In genomic region chr12:27542628-27543027, GRCh38 we compare ENCODE assay signal across 12 cellular contexts. TPM values are rescaled to one million over a fixed set of nuclear protein-coding genes. Genes with fewer than 3 reads are reported as not detected.
A peak's percentile ranks its signal among the peaks of the same experiment; 100 is the strongest.
DNase-seq lines count a peak whose midpoint lies in the region; ATAC-seq, FAIRE-seq and TF ChIP-seq lines count a peak whose summit lies in the region.
"Had no signal": no experiment of that assay in that cellular context is flagged by ENCODE, and none has a peak within 500 bp of the region (broad histone marks: within the 10 kb centered on the region; RNA-seq: fewer than 3 reads in every experiment).

No MANE protein-coding gene starts in this region.

- no peak for TF ChIP-seq POLR2A in transverse colon (IDR thresholded peaks at IDR 0.05)

- H3K27ac ChIP-seq in keratinocyte (ENCODE audit: control insufficient read depth, insufficient read depth, low read length) (peak overlapping the region; percentile 83), transverse colon (peak overlapping the region; percentile 22 to 36 (median 33))

- H3K4me3 Mint-ChIP-seq in activated CD8-positive, alpha-beta T cell treated with anti-CD3 and anti-CD28 coated beads for 36 hours = no peak overlapping the region
- H3K4me3 Mint-ChIP-seq in endothelial cell (ENCODE audit: unreplicated experiment) = no peak overlapping the region
- H3K4me3 Mint-ChIP-seq: activated naive CD4-positive, alpha-beta T cell treated with anti-CD3 and anti-CD28 coated beads for 36 hours had no signal

- no peak overlapping the region for H3K27ac Mint-ChIP-seq in activated CD8-positive, alpha-beta T cell treated with anti-CD3 and anti-CD28 coated beads for 36 hours
- no peak overlapping the region for H3K27ac Mint-ChIP-seq in endothelial cell (ENCODE audit: unreplicated experiment)
- H3K27ac Mint-ChIP-seq: activated naive CD4-positive, alpha-beta T cell treated with anti-CD3 and anti-CD28 coated beads for 36 hours had no signal

- no peaks in the 10 kb centered on the region for H3K4me1 Mint-ChIP-seq in activated CD8-positive, alpha-beta T cell treated with anti-CD3 and anti-CD28 coated beads for 36 hours (ENCODE audit: low read depth)
- peaks cover 39% of the 10 kb centered on the region for H3K4me1 Mint-ChIP-seq in endothelial cell (ENCODE audit: unreplicated experiment)

- peak overlapping the region; percentile 89 for H3K4me2 ChIP-seq in keratinocyte (ENCODE audit: control insufficient read depth, extremely low read depth, insufficient read depth, low read depth, low read length)

- intact Hi-C loops in transverse colon (cut with DNase I; ENCODE audit: low total_unique reads) = no loop called here
- intact Hi-C loops in activated CD8-positive, alpha-beta T cell treated with anti-CD3 and anti-CD28 coated beads for 36 hours (cut with micrococcal nuclease) = no loop called here

- no peak for TF ChIP-seq CTCF in bronchial epithelial cell (IDR thresholded peaks at IDR 0.05; ENCODE audit: insufficient read depth, low read length, severe bottlenecking)
- TF ChIP-seq CTCF in keratinocyte (optimal IDR thresholded peaks at IDR 0.05 in 1 of 3, IDR thresholded peaks at IDR 0.05 in 1 of 3, conservative IDR thresholded peaks at IDR 0.05 in 1 of 3; ENCODE audit: extremely low read depth in 1 of 3, insufficient read depth in 2 of 3, low read length in 3 of 3) = no peak
- TF ChIP-seq CTCF in transverse colon (IDR thresholded peaks at IDR 0.05) = no peak
- no peak for TF ChIP-seq CTCF in activated CD8-positive, alpha-beta T cell treated with anti-CD3 and anti-CD28 coated beads for 36 hours (IDR thresholded peaks at IDR 0.05)
- no peak for TF ChIP-seq CTCF in endothelial cell (IDR thresholded peaks at IDR 0.05; ENCODE audit: unreplicated experiment)

- peak; percentile 71 for DNase-seq in HTR-8/SVneo (ENCODE audit: insufficient read length, low spot score)
- DNase-seq in bronchial epithelial cell (ENCODE audit: low read depth) = peak; percentile 93
- peak; percentile 69 for DNase-seq in keratinocyte (ENCODE audit: low read depth, low spot score)
- DNase-seq in transverse colon = no peak
- no peak for DNase-seq in activated CD8-positive, alpha-beta T cell treated with anti-CD3 and anti-CD28 coated beads for 36 hours
- DNase-seq in C1 segment of cervical spinal cord (lab: John Stamatoyannopoulos, UW) = no peak
- no peak for DNase-seq in endothelial cell (ENCODE audit: low spot score)
- DNase-seq: activated CD4-positive, alpha-beta T cell treated with anti-CD3 and anti-CD28 coated beads for 48 hours; activated naive CD4-positive, alpha-beta T cell treated with anti-CD3 and anti-CD28 coated beads for 36 hours; NCI-H345 had no signal

- H3K27me3 Mint-ChIP-seq in activated CD8-positive, alpha-beta T cell treated with anti-CD3 and anti-CD28 coated beads for 36 hours = peaks cover 9% of the 10 kb centered on the region
- H3K27me3 Mint-ChIP-seq in endothelial cell (ENCODE audit: unreplicated experiment) = no peaks in the 10 kb centered on the region

- H3K4me1 ChIP-seq in keratinocyte (ENCODE audit: control insufficient read depth, extremely low read depth, insufficient read depth, low read length) (peaks cover 63% of the 10 kb centered on the region), transverse colon (peaks cover 7 to 37% (median 13%) of the 10 kb centered on the region in 4 donors)

- H3K27me3 ChIP-seq in bronchial epithelial cell (ENCODE audit: control insufficient read depth, insufficient read depth, low read length) = no peaks in the 10 kb centered on the region
- H3K27me3 ChIP-seq in keratinocyte (ENCODE audit: control insufficient read depth, extremely low read depth, insufficient read depth, low read length) = no peaks in the 10 kb centered on the region
- H3K27me3 ChIP-seq in transverse colon = no peaks in the 10 kb centered on the region

- dilution Hi-C loops in keratinocyte (cut with MboI; ENCODE audit: extremely low pct_ligation_motif_present, low sequenced_read_pairs) = no loop called here

- no peaks in the 10 kb centered on the region for H3K9me1 ChIP-seq in keratinocyte (ENCODE audit: control insufficient read depth, extremely low read depth, insufficient read depth, low read length)

- ATAC-seq in HG02623 (IDR thresholded peaks at IDR 0.05; ENCODE audit: unreplicated experiment) = no peak
- ATAC-seq in activated CD8-positive, alpha-beta T cell treated with anti-CD3 and anti-CD28 coated beads for 36 hours = no peak

- FAIRE-seq in HTR-8/SVneo (lab: Jason Lieb, UNC) = peak; percentile 96
- no peak for FAIRE-seq in bronchial epithelial cell (lab: Jason Lieb, UNC)
- FAIRE-seq in keratinocyte (lab: Jason Lieb, UNC) = peak; percentile 92

- H4K20me1 ChIP-seq in keratinocyte (ENCODE audit: control insufficient read depth, extremely low read depth, insufficient read depth, low read length) = no peaks in the 10 kb centered on the region

- H3K9me3 Mint-ChIP-seq in activated CD8-positive, alpha-beta T cell treated with anti-CD3 and anti-CD28 coated beads for 36 hours = no peaks in the 10 kb centered on the region
- H3K9me3 Mint-ChIP-seq in endothelial cell (ENCODE audit: unreplicated experiment) = no peaks in the 10 kb centered on the region
- H3K9me3 Mint-ChIP-seq: activated naive CD4-positive, alpha-beta T cell treated with anti-CD3 and anti-CD28 coated beads for 36 hours had no signal

- H2AFZ ChIP-seq in keratinocyte (ENCODE audit: control insufficient read depth, low read length) = no peak overlapping the region

- CTCF ChIA-PET in activated CD8-positive, alpha-beta T cell treated with anti-CD3 and anti-CD28 coated beads for 36 hours (lab: Charles Lee) = interaction anchor here (2.5 kb wide), 1 partner anchor 107 kb away, joined by 6 read pairs; no protein-coding TSS in a partner anchor

- H3K4me3 ChIP-seq in bronchial epithelial cell (ENCODE audit: low read depth, low read length) (no peak overlapping the region), keratinocyte (ENCODE audit: control insufficient read depth in 2 of 3, extremely low read depth in 1 of 3, insufficient read depth in 2 of 3, low read depth in 1 of 3, low read length in 3 of 3) (peak overlapping the region in 2 of 3 experiments; percentile 34 to 50), transverse colon (no peak overlapping the region)
- H3K4me3 ChIP-seq: skin epidermis had no signal

- no peak for TF ChIP-seq EP300 in transverse colon (IDR thresholded peaks at IDR 0.05; ENCODE audit: low read depth)

- peaks cover 87% of the 10 kb centered on the region for H3K79me2 ChIP-seq in keratinocyte (ENCODE audit: control insufficient read depth, insufficient read depth, low read length)

- peaks cover 2% of the 10 kb centered on the region for H3K36me3 Mint-ChIP-seq in activated CD8-positive, alpha-beta T cell treated with anti-CD3 and anti-CD28 coated beads for 36 hours (ENCODE audit: low read depth)
- H3K36me3 Mint-ChIP-seq in endothelial cell (ENCODE audit: low read depth, unreplicated experiment) = peaks cover 11% of the 10 kb centered on the region

- H3K9ac ChIP-seq in keratinocyte (ENCODE audit: control insufficient read depth, extremely low read depth, insufficient read depth, low read length) = peak overlapping the region; percentile 62

- H3K9me3 ChIP-seq in keratinocyte (ENCODE audit: control insufficient read depth, low read depth, low read length) = no peaks in the 10 kb centered on the region
- no peaks in the 10 kb centered on the region for H3K9me3 ChIP-seq in transverse colon

- whole genome bisulfite sequencing in transverse colon (ENCODE audit: low coverage in 1 of 2), 2 donors = 51 to 72% methylated on average over 5 of the region's 5 CpGs

- in situ Hi-C loops in transverse colon (cut with MboI; ENCODE audit: low pct_ligation_motif_present in 1 of 4, low pct_unique_long_range_greater_than_20kb in 1 of 4, low sequenced_read_pairs in 3 of 4) = no loop called here

- H3K36me3 ChIP-seq in bronchial epithelial cell (ENCODE audit: control insufficient read depth, insufficient read depth, low read length) = no peaks in the 10 kb centered on the region
- H3K36me3 ChIP-seq in keratinocyte (ENCODE audit: control insufficient read depth in 2 of 2, extremely low read depth in 1 of 2, insufficient read depth in 2 of 2, low read length in 2 of 2) = peaks cover 0 to 1% of the 10 kb centered on the region in 2 experiments
- no peaks in the 10 kb centered on the region for H3K36me3 ChIP-seq in transverse colon

- POLR2A ChIA-PET in activated CD8-positive, alpha-beta T cell treated with anti-CD3 and anti-CD28 coated beads for 36 hours (lab: Charles Lee) = no interaction called here

RNA-seq across cellular contexts. Expression of gene PPFIBP1, which starts 18.6 kb away (rescaled TPM):
- total RNA-seq in bronchial epithelial cell = 31.1 and 43.3 TPM in 2 replicates
- polyA plus RNA-seq in keratinocyte = 53.6 to 83.5 TPM (median 62.0 TPM) in 3 replicates
- polyA plus RNA-seq in keratinocyte (2011; ENCODE audit: low read depth) = 74.9 TPM
- polyA plus RNA-seq in keratinocyte (2011; cell fraction: cytosol; rRNA removed) = 32.0 and 75.4 TPM in 2 replicates
- 101 and 133 TPM in 2 replicates for polyA plus RNA-seq in keratinocyte (2011; cell fraction: nucleus; rRNA removed)
- polyA plus RNA-seq in keratinocyte (2012; ENCODE audit: low replicate concordance) = 25.4 and 60.2 TPM in 2 replicates
- 48.5 to 186 TPM (median 78.5 TPM) in 3 replicates for polyA minus RNA-seq in keratinocyte
- polyA minus RNA-seq in keratinocyte (2011; cell fraction: cytosol; rRNA and poly(A)+ RNA removed) = 37.2 TPM
- polyA minus RNA-seq in keratinocyte (2011; cell fraction: nucleus; rRNA and poly(A)+ RNA removed) = 116 and 242 TPM in 2 replicates
- 10 to 100 TPM; 15.3 to 52.9 (median 39.8) TPM for total RNA-seq in transverse colon
- total RNA-seq in activated CD8-positive, alpha-beta T cell treated with anti-CD3 and anti-CD28 coated beads for 36 hours = 1 to 10 TPM; 6.6 to 8.8 TPM
- total RNA-seq in endothelial cell (ENCODE audit: unreplicated experiment) = 184 TPM

Comparison
In these comparisons a context has a peak if more than half of its experiments do, and no peak if none do; other contexts are left out.
1. DNase-seq: peak in HTR-8/SVneo (single experiment), bronchial epithelial cell (single experiment) and keratinocyte (single experiment); none in transverse colon (single experiment), activated CD8-positive, alpha-beta T cell treated with anti-CD3 and anti-CD28 coated beads for 36 hours (single experiment), C1 segment of cervical spinal cord (0 of 14) and endothelial cell (single experiment).
2. H3K4me3 ChIP-seq: peak in keratinocyte (2 of 3); none in bronchial epithelial cell (single experiment) and transverse colon (0 of 4).